Comparison of ENCODE assay signal across 23 cellular contexts in the genomic region with DNA sequence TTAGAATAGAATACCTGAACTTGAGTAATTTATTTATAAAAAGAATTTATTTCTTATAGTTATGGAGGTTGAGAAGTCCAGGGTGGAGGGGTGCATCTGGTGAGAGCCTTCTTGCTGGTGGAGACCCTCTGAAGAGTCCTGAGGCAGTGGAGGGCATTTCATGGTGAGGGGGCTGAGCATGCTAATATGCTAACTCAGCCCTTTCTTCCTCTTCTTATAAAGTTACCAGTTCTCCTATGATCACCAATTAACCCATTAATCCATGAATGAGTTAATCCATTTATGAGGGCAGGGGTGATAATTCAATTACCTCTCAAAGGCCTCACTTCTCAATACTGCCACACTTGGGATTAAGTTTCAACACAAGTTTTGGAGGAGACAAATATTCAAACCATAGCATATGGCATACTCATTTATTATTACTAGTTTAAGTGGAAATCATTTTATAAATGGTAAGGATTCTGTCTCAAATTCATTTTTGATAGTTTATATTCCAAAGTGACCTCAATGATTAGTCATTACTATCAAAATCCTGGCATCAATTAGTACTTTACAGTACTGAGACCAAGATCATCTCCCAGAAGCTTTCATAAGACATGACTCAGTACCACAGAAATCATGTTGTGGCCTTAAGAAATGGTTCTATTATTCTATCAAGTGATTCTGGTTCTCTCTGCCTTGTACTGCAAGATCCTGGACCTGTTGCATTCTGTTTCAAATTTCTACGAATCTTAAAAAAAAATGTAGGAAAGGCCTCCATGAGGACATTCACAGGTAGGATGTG. TPM values are rescaled to one million over a fixed set of nuclear protein-coding genes. Genes with fewer than 3 reads are reported as not detected.
DNase-seq lines count a peak whose midpoint lies in the region; ATAC-seq and TF ChIP-seq lines count a peak whose summit lies in the region.
"Had no signal": no experiment of that assay in that cellular context is flagged by ENCODE, and none has a peak within 500 bp of the region (broad histone marks: within the 10 kb centered on the region; RNA-seq: fewer than 3 reads in every experiment).

No MANE protein-coding gene starts in this region.

- H3K27me3 ChIP-seq in mammary epithelial cell (ENCODE audit: insufficient read depth, low read length) (peaks cover 8% of the 10 kb centered on the region), mesenchymal stem cell (ENCODE audit: control insufficient read depth in 1 of 2, insufficient read depth in 1 of 2, low read length in 2 of 2) (peaks cover 0 to 16% of the 10 kb centered on the region in 2 experiments), ovary (no peaks in the 10 kb centered on the region), gastroesophageal sphincter (no peaks in the 10 kb centered on the region), testis (no peaks in the 10 kb centered on the region)
- H3K27me3 ChIP-seq: sigmoid colon had no signal

- H4K91ac ChIP-seq in mesenchymal stem cell (ENCODE audit: low read length): no peak overlapping the region

- H3K36me3 Mint-ChIP-seq in HFFc6 (ENCODE audit: low read depth): no peaks in the 10 kb centered on the region
- H3K36me3 Mint-ChIP-seq: type B pancreatic cell had no signal

- no peak overlapping the region for H2AK5ac ChIP-seq in mesenchymal stem cell (ENCODE audit: low read length, severe bottlenecking)

- H2BK15ac ChIP-seq in mesenchymal stem cell (ENCODE audit: low read depth, poor library complexity, severe bottlenecking): no peak overlapping the region

- 33% methylated on average over 1 of the region's 1 CpG for WGBS in mammary epithelial cell (ENCODE audit: low coverage, missing lambda C conversion rate)
- WGBS in mesenchymal stem cell: 97% methylated on average over 1 of the region's 1 CpG
- WGBS in ovary, 3 donors: 88 to 96% (median 92%) methylated on average over 1 of the region's 1 CpG
- WGBS in gastroesophageal sphincter (ENCODE audit: low coverage in 1 of 2), 2 donors: 83 to 100% methylated on average over 1 of the region's 1 CpG
- 89 to 100% methylated on average over 1 of the region's 1 CpG for WGBS in testis, 2 donors

- no peak overlapping the region for H3K14ac ChIP-seq in mesenchymal stem cell (ENCODE audit: low read length in 2 of 2)

- H3K79me2 ChIP-seq in mammary epithelial cell (ENCODE audit: insufficient read depth, low read length): no peaks in the 10 kb centered on the region

- H3K4me1 ChIP-seq in mammary epithelial cell (ENCODE audit: insufficient read depth, low read length) (peaks cover 3% of the 10 kb centered on the region), mesenchymal stem cell (ENCODE audit: control insufficient read depth, insufficient read depth, low read depth, low read length) (peaks cover 4% of the 10 kb centered on the region), ovary (ENCODE audit: insufficient read depth) (peaks cover 2% of the 10 kb centered on the region), gastroesophageal sphincter (peaks cover 0 to 6% (median 3%) of the 10 kb centered on the region in 3 donors), testis (no peaks in the 10 kb centered on the region)

- peaks cover 16% of the 10 kb centered on the region for H3K4me1 Mint-ChIP-seq in HFFc6 (ENCODE audit: low read depth)

- no peak overlapping the region for H4K8ac ChIP-seq in mesenchymal stem cell (ENCODE audit: low read length)

- no peak for TF ChIP-seq EP300 in ovary (IDR thresholded peaks at IDR 0.05)
- TF ChIP-seq EP300 in gastroesophageal sphincter (IDR thresholded peaks at IDR 0.05): no peak

- H2AFZ ChIP-seq in mammary epithelial cell (ENCODE audit: low read depth, low read length): no peak overlapping the region
- no peak overlapping the region for H2AFZ ChIP-seq in mesenchymal stem cell (ENCODE audit: low read depth, low read length)

- H3K23ac ChIP-seq in mesenchymal stem cell (ENCODE audit: low read length in 2 of 2): no peak overlapping the region

- no peak overlapping the region for H3K4ac ChIP-seq in mesenchymal stem cell (ENCODE audit: low read depth in 1 of 2, low read length in 2 of 2)

- H2BK5ac ChIP-seq in mesenchymal stem cell (ENCODE audit: low read depth, low read length, poor library complexity, severe bottlenecking): no peak overlapping the region

- H3K4me2 ChIP-seq in mammary epithelial cell (ENCODE audit: insufficient read depth, low read depth, low read length): no peak overlapping the region
- H3K4me2 ChIP-seq in mesenchymal stem cell (ENCODE audit: low read length, poor library complexity, severe bottlenecking): no peak overlapping the region
- H3K4me2 ChIP-seq: KMS-11 had no signal

- dilution Hi-C loops in mammary epithelial cell (cut with HindIII; ENCODE audit: low sequenced_read_pairs): no loop called here

- no peak overlapping the region for H3K4me3 ChIP-seq in mammary epithelial cell (replicated peaks in 1 of 3; ENCODE audit: insufficient read depth in 1 of 3, low read depth in 2 of 3, low read length in 3 of 3)
- peak overlapping the region in 1 of 2 experiments; percentile 55 for H3K4me3 ChIP-seq in mesenchymal stem cell (ENCODE audit: insufficient read depth in 1 of 2, low read depth in 1 of 2, low read length in 2 of 2)
- H3K4me3 ChIP-seq in ovary: no peak overlapping the region
- H3K4me3 ChIP-seq in gastroesophageal sphincter: no peak overlapping the region
- no peak overlapping the region for H3K4me3 ChIP-seq in testis
- H3K4me3 ChIP-seq: sigmoid colon had no signal

- TF ChIP-seq POLR2A in ovary (IDR thresholded peaks at IDR 0.05): no peak
- TF ChIP-seq POLR2A in gastroesophageal sphincter (IDR thresholded peaks at IDR 0.05): no peak
- no peak for TF ChIP-seq POLR2A in testis (IDR thresholded peaks at IDR 0.05)

- peak; percentile 75 for DNase-seq in AG20443 (ENCODE audit: low spot score)
- peak; percentile 74 for DNase-seq in HFFc6
- peak; percentile 79 for DNase-seq in mammary epithelial cell
- no peak for DNase-seq in mesenchymal stem cell
- no peak for DNase-seq in activated CD4-positive, CD25-positive, alpha-beta regulatory T cell (lab: John Stamatoyannopoulos, UW)
- no peak for DNase-seq in ovary
- no peak for DNase-seq in testis
- DNase-seq: activated CD4-positive, CD25-positive, alpha-beta regulatory T cell treated with anti-CD3 and anti-CD28 coated beads, Interleukin-2, amount 50 U/mL, for 72 hours; activated effector memory CD4-positive, alpha-beta T cell treated with Interleukin-2 at 50 U/mL for 16 hours; C1 segment of cervical spinal cord; DMS 273 treated with DMSO at 0.1 percent for 48 hours; effector memory CD8-positive, alpha-beta T cell; kidney; naive B cell; NCI-H1092 treated with DMSO at 0.1 percent for 48 hours; NCI-H510A; sigmoid colon; stimulated activated CD4-positive, alpha-beta T cell treated with anti-CD3 and anti-CD28 coated beads, Interleukin-1b, Interleukin-23, amount 100 ng/mL, for 48 hours; stimulated activated naive CD4-positive, alpha-beta T cell treated with Interleukin-2 at 50 U/mL for 16 hours had no signal

- H3K27ac Mint-ChIP-seq in HFFc6: peak overlapping the region; percentile 20; the same call in 1 of the 2 replicates
- H3K27ac Mint-ChIP-seq: effector memory CD8-positive, alpha-beta T cell; naive B cell; type B pancreatic cell had no signal

- no peak overlapping the region for H2BK120ac ChIP-seq in mesenchymal stem cell (ENCODE audit: low read depth, low read length)

- H3K9me3 ChIP-seq in mammary epithelial cell (replicated peaks; ENCODE audit: insufficient read depth, low read length) (no peaks in the 10 kb centered on the region), mesenchymal stem cell (ENCODE audit: control insufficient read depth, low read length) (no peaks in the 10 kb centered on the region), ovary (no peaks in the 10 kb centered on the region), gastroesophageal sphincter (no peaks in the 10 kb centered on the region), testis (no peaks in the 10 kb centered on the region)
- H3K9me3 ChIP-seq: sigmoid colon had no signal

- no TSS peak for BruUV-seq in mammary epithelial cell (replicated peaks; lab: Mats Ljungman, UMichigan)

- CTCF ChIA-PET in mammary epithelial cell (lab: Charles Lee; ENCODE audit: low non-redundant PET): no interaction called here

- H4K20me1 ChIP-seq in mammary epithelial cell (ENCODE audit: insufficient read depth, low read length): no peaks in the 10 kb centered on the region

- peak overlapping the region; percentile 22; the same call in 1 of the 2 replicates for H3K4me3 Mint-ChIP-seq in HFFc6
- H3K4me3 Mint-ChIP-seq: effector memory CD8-positive, alpha-beta T cell; naive B cell; type B pancreatic cell had no signal

- peaks cover 3% of the 10 kb centered on the region for H3K27me3 Mint-ChIP-seq in HFFc6 (ENCODE audit: insufficient read depth)
- H3K27me3 Mint-ChIP-seq: effector memory CD8-positive, alpha-beta T cell; naive B cell had no signal

- intact Hi-C loops in mammary epithelial cell (cut with micrococcal nuclease) (no loop called here), ovary (cut with DNase I) (no loop called here), testis (cut with DNase I; ENCODE audit: low total_unique reads) (no loop called here)

- H3K18ac ChIP-seq in mesenchymal stem cell (ENCODE audit: low read depth in 1 of 2, low read length in 2 of 2): no peak overlapping the region

- no peaks in the 10 kb centered on the region for H3K36me3 ChIP-seq in mammary epithelial cell (ENCODE audit: insufficient read depth, low read length)
- peaks cover 0 to 4% of the 10 kb centered on the region in 2 experiments for H3K36me3 ChIP-seq in mesenchymal stem cell (ENCODE audit: control insufficient read depth in 1 of 2, insufficient read depth in 2 of 2, low read depth in 1 of 2, low read length in 2 of 2)
- H3K36me3 ChIP-seq in ovary: no peaks in the 10 kb centered on the region
- peaks cover 0 to 30% of the 10 kb centered on the region in 2 donors for H3K36me3 ChIP-seq in gastroesophageal sphincter
- no peaks in the 10 kb centered on the region for H3K36me3 ChIP-seq in testis (ENCODE audit: low read depth, missing control alignments)

- H3K79me1 ChIP-seq in mesenchymal stem cell (replicated peaks; ENCODE audit: low read length, poor library complexity, severe bottlenecking): peaks cover 4% of the 10 kb centered on the region

- H3K9ac ChIP-seq in mammary epithelial cell (ENCODE audit: insufficient read depth, low read length) (no peak overlapping the region), mesenchymal stem cell (ENCODE audit: low read length) (peak overlapping the region; percentile 74)
- H3K9ac ChIP-seq: KMS-11 had no signal

- ATAC-seq in gastroesophageal sphincter: no peak
- ATAC-seq: effector memory CD8-positive, alpha-beta T cell; HCT116 had no signal

- no peak overlapping the region for H2BK12ac ChIP-seq in mesenchymal stem cell (ENCODE audit: low read length in 2 of 2)

- in situ Hi-C loops in mammary epithelial cell (cut with MboI; ENCODE audit: low sequenced_read_pairs in 2 of 2): no loop called here

- H3K27ac ChIP-seq in mammary epithelial cell (ENCODE audit: insufficient read depth, low read depth, low read length) (no peak overlapping the region), mesenchymal stem cell (ENCODE audit: low read length, poor library complexity, severe bottlenecking) (no peak overlapping the region), ovary (no peak overlapping the region), gastroesophageal sphincter (no peak overlapping the region), testis (no peak overlapping the region)
- H3K27ac ChIP-seq: KMS-11, sigmoid colon had no signal

- TF ChIP-seq CTCF in HFFc6 (IDR thresholded peaks at IDR 0.05) (no peak), mammary epithelial cell (conservative IDR thresholded peaks at IDR 0.05 in 1 of 2, IDR thresholded peaks at IDR 0.05 in 1 of 2; ENCODE audit: extremely low read depth in 1 of 2, insufficient read depth in 1 of 2, low read depth in 1 of 2, low read length in 2 of 2) (no peak), ovary (IDR thresholded peaks at IDR 0.05) (no peak), gastroesophageal sphincter (IDR thresholded peaks at IDR 0.05) (no peak), testis (IDR thresholded peaks at IDR 0.05) (no peak)

- no peaks in the 10 kb centered on the region for H3K9me3 Mint-ChIP-seq in HFFc6
- H3K9me3 Mint-ChIP-seq: effector memory CD8-positive, alpha-beta T cell; naive B cell; type B pancreatic cell had no signal

RNA-seq across cellular contexts. Expression of gene ZNF396, which starts 5.5 kb away (rescaled TPM):
- under 1 TPM; 0.26 to 0.66 (median 0.55) TPM for total RNA-seq in HFFc6 (2021; fragmentation: NEBNext Ultra II Directional; extraction: Animal tissue kit (Norgen Biotek cat#: 25700))
- total RNA-seq in mammary epithelial cell (under 1 TPM; 0.12 to 0.50 TPM), ovary (1 to 10 TPM in 6 of 7 donors, under 1 TPM in 1; 0.83 to 2.9 (median 1.7) TPM), gastroesophageal sphincter (1 to 10 TPM; 2.2 to 4.1 (median 3.1) TPM), testis (1 to 10 TPM; 3.7 to 7.3 TPM)
- polyA plus RNA-seq in mammary epithelial cell (0.09 TPM), ovary (1 to 10 TPM in 1 of 2 donors, under 1 TPM in 1; 0.84 to 1.5 TPM), testis (ENCODE audit: insufficient read depth, low read depth, low replicate concordance) (9.3 TPM)
- polyA minus RNA-seq in mammary epithelial cell: not detected
- polyA plus RNA-seq in mesenchymal stem cell (2013, experiment 1 of 2): 1.1 TPM
- polyA plus RNA-seq in mesenchymal stem cell (2013, experiment 2 of 2): 1.2 TPM

RNA-seq across cellular contexts. Expression of gene ZNF24, which starts 27.4 kb away (rescaled TPM):
- 10 to 100 TPM; 34.4 to 40.0 (median 36.1) TPM for total RNA-seq in HFFc6 (2021; fragmentation: NEBNext Ultra II Directional; extraction: Animal tissue kit (Norgen Biotek cat#: 25700))
- total RNA-seq in mammary epithelial cell (10 to 100 TPM; 32.8 to 36.3 TPM), ovary (10 to 100 TPM; 27.1 to 64.8 (median 48.7) TPM), gastroesophageal sphincter (10 to 100 TPM; 39.5 to 67.1 (median 43.4) TPM), testis (10 to 100 TPM; 38.9 to 39.8 TPM)
- polyA plus RNA-seq in mammary epithelial cell (9.8 TPM), ovary (10 to 100 TPM; 18.7 to 26.6 TPM), testis (ENCODE audit: insufficient read depth, low read depth, low replicate concordance) (29.2 TPM)
- polyA minus RNA-seq in mammary epithelial cell: 57.2 TPM
- polyA plus RNA-seq in mesenchymal stem cell (2013, experiment 1 of 2): 16.6 TPM
- polyA plus RNA-seq in mesenchymal stem cell (2013, experiment 2 of 2): 17.0 TPM

Comparison
In these comparisons a context has a peak if more than half of its experiments do, and no peak if none do; other contexts are left out.
1. DNase-seq: peak in AG20443 (single experiment), HFFc6 (single experiment) and mammary epithelial cell (single experiment); none in mesenchymal stem cell (single experiment), activated CD4-positive, CD25-positive, alpha-beta regulatory T cell (0 of 4), ovary (0 of 5) and testis (single experiment).